In genomic region chr6:154996841-154997311, GRCh38 we compare ENCODE assay signal across 13 cellular contexts. TPM values are rescaled to one million over a fixed set of nuclear protein-coding genes. Genes with fewer than 3 reads are reported as not detected.
A peak's percentile ranks its signal among the peaks of the same experiment; 100 is the strongest.
DNase-seq lines count a peak whose midpoint lies in the region; ATAC-seq, FAIRE-seq and TF ChIP-seq lines count a peak whose summit lies in the region.
"Had no signal": no experiment of that assay in that cellular context is flagged by ENCODE, and none has a peak within 500 bp of the region (broad histone marks: within the 10 kb centered on the region; RNA-seq: fewer than 3 reads in every experiment).

No MANE protein-coding gene starts in this region.

- WGBS in HepG2 (ENCODE audit: low lambda C conversion rate): 62% methylated on average over 5 of the region's 5 CpGs
- 50 to 56% methylated on average over 5 of the region's 5 CpGs for WGBS in body of pancreas, 2 donors
- 77% methylated on average over 5 of the region's 5 CpGs for WGBS in prostate gland

- CTCF ChIA-PET in HEK293 (lab: Yijun Ruan, JAX) (interaction anchor here (0.5 to 1.3 kb wide), 4 partner anchors 50 to 181 kb away, joined by 3 read pairs; no protein-coding TSS in a partner anchor), HepG2 (lab: Yijun Ruan, JAX; ENCODE audit: low intra/inter-chr PET ratio, low total read pairs) (no interaction called here)

- no peak overlapping the region; the same call in 1 of the 2 replicates for H3K4me2 ChIP-seq in HepG2 (ENCODE audit: low read depth, low read length)

- TF ChIP-seq POLR2A in HepG2 (IDR thresholded peaks at IDR 0.05; ENCODE audit: insufficient read depth in 1 of 2, low read depth in 2 of 2, low read length in 2 of 2): no peak
- TF ChIP-seq POLR2A in body of pancreas (IDR thresholded peaks at IDR 0.05): no peak
- TF ChIP-seq POLR2A in prostate gland (IDR thresholded peaks at IDR 0.05): no peak

- BruUV-seq in HepG2 (replicated peaks; lab: Mats Ljungman, UMichigan): TSS peak; percentile 66

- H3K9ac ChIP-seq in HepG2 (ENCODE audit: insufficient read depth, low read depth, low read length): no peak overlapping the region

- POLR2A ChIA-PET in HEK293 (lab: Yijun Ruan, JAX) (interaction anchor here (0.6 to 1.6 kb wide), 4 partner anchors 15 to 175 kb away, joined by 3 to 4 read pairs (median 3); no protein-coding TSS in a partner anchor), HepG2 (lab: Yijun Ruan, JAX) (interaction anchor here (1.0 kb wide), 1 partner anchor 16 kb away, joined by 3 read pairs; no protein-coding TSS in a partner anchor)

- no peak for TF ChIP-seq RAD21 in HepG2 (CRISPR knock-in tag; IDR thresholded peaks at IDR 0.05)

- intact Hi-C loops in HepG2 (cut with micrococcal nuclease; ENCODE audit: unreplicated experiment) (no loop called here), body of pancreas (cut with DNase I) (no loop called here), prostate gland (cut with DNase I) (no loop called here)

- H3K27ac ChIP-seq in HEK293 (ENCODE audit: extremely low read depth, low read depth, low read length): no peak overlapping the region
- no peak overlapping the region for H3K27ac ChIP-seq in HepG2 (ENCODE audit: extremely low read length, insufficient read depth, low read length)
- H3K27ac ChIP-seq in body of pancreas: no peak overlapping the region
- H3K27ac ChIP-seq in prostate gland: no peak overlapping the region
- H3K27ac ChIP-seq: SJCRH30, uterus had no signal

- no peak overlapping the region for H2AFZ ChIP-seq in HepG2 (ENCODE audit: low read length)

- no peaks in the 10 kb centered on the region for H4K20me1 ChIP-seq in HepG2 (ENCODE audit: insufficient read depth, low read length)

- peaks cover 2 to 19% of the 10 kb centered on the region in 2 experiments; a peak in 3 of 5 replicates for H3K27me3 ChIP-seq in HepG2 (ENCODE audit: control insufficient read depth in 1 of 2, insufficient read depth in 2 of 2, low read length in 2 of 2)
- no peaks in the 10 kb centered on the region for H3K27me3 ChIP-seq in body of pancreas
- H3K27me3 ChIP-seq in prostate gland (replicated peaks; ENCODE audit: insufficient read depth): no peaks in the 10 kb centered on the region
- H3K27me3 ChIP-seq: SJCRH30, uterus had no signal

- TF ChIP-seq EP300 in HepG2 (IDR thresholded peaks at IDR 0.05; ENCODE audit: low read depth in 2 of 2, low read length in 2 of 2) (no peak), HepG2 (CRISPR knock-in tag; IDR thresholded peaks at IDR 0.05; ENCODE audit: borderline replicate concordance) (no peak)

- TF ChIP-seq CTCF in HEK293 (tag by site-specific recombination; IDR thresholded peaks at IDR 0.05): no peak
- TF ChIP-seq CTCF in HepG2 (CRISPR knock-in tag; IDR thresholded peaks at IDR 0.05): no peak
- TF ChIP-seq CTCF in body of pancreas (IDR thresholded peaks at IDR 0.05): no peak
- no peak for TF ChIP-seq CTCF in prostate gland (IDR thresholded peaks at IDR 0.05)

- H3K79me2 ChIP-seq in HepG2 (ENCODE audit: insufficient read depth, low read length): no peaks in the 10 kb centered on the region

- FAIRE-seq in HepG2 (lab: Jason Lieb, UNC): peak; percentile 4

- peak; percentile 16 for DNase-seq in Ammon's horn (ENCODE audit: low spot score)
- DNase-seq in astrocyte of the hippocampus (ENCODE audit: low read depth, low spot score): peak; percentile 35
- no peak for DNase-seq in HepG2 (ENCODE audit: low spot score)
- DNase-seq in iPS-NIHi11 (ENCODE audit: low spot score): no peak
- DNase-seq in body of pancreas: no peak
- DNase-seq in prostate gland (ENCODE audit: low spot score): no peak
- DNase-seq: activated CD4-positive, alpha-beta T cell treated with anti-CD3 and anti-CD28 coated beads for 48 hours; hippocampal formation; NCI-H510A treated with DMSO at 0.1 percent for 48 hours; SJCRH30; uterus had no signal

- ATAC-seq in HepG2 (no peak), HG03135 (IDR thresholded peaks at IDR 0.05; ENCODE audit: unreplicated experiment) (no peak), body of pancreas (no peak)

- H3K4me3 ChIP-seq in HEK293 (ENCODE audit: low read depth, low read length): no peak overlapping the region
- H3K4me3 ChIP-seq in HepG2 (replicated peaks in 1 of 3; ENCODE audit: insufficient read depth in 1 of 3, low read depth in 2 of 3, low read length in 3 of 3): no peak overlapping the region
- no peak overlapping the region for H3K4me3 ChIP-seq in body of pancreas
- no peak overlapping the region for H3K4me3 ChIP-seq in prostate gland

- H3K9me3 ChIP-seq in HEK293 (ENCODE audit: control insufficient read depth, insufficient read depth, low read depth, low read length) (no peaks in the 10 kb centered on the region), HepG2 (ENCODE audit: low read length) (no peaks in the 10 kb centered on the region), body of pancreas (no peaks in the 10 kb centered on the region), prostate gland (no peaks in the 10 kb centered on the region)
- H3K9me3 ChIP-seq: SJCRH30, uterus had no signal

- in situ Hi-C loops in HepG2 (cut with HindIII; ENCODE audit: extremely low pct_ligation_motif_present, low pct_unique_long_range_greater_than_20kb): no loop called here

- H3K36me3 ChIP-seq in HEK293 (ENCODE audit: control insufficient read depth in 2 of 2, insufficient read depth in 1 of 2, low read length in 2 of 2) (no peaks in the 10 kb centered on the region), HepG2 (replicated peaks in 1 of 2; ENCODE audit: control insufficient read depth in 1 of 2, insufficient read depth in 2 of 2, low read length in 2 of 2) (no peaks in the 10 kb centered on the region), body of pancreas (replicated peaks in 1 of 2; ENCODE audit: insufficient read depth in 1 of 2, low read depth in 2 of 2) (no peaks in the 10 kb centered on the region), prostate gland (no peaks in the 10 kb centered on the region)
- H3K36me3 ChIP-seq: SJCRH30, uterus had no signal

- H3K4me1 ChIP-seq in HEK293 (ENCODE audit: control insufficient read depth, insufficient read depth, low read length) (peaks cover 16% of the 10 kb centered on the region), HepG2 (ENCODE audit: insufficient read depth, low read length) (peaks cover 43% of the 10 kb centered on the region), body of pancreas (peaks cover 8% of the 10 kb centered on the region), prostate gland (replicated peaks) (no peaks in the 10 kb centered on the region)

TF ChIP-seq in HEK293, 187 proteins besides CTCF, POLR2A, EP300 and RAD21 (continues in another document):
- TF ChIP-seq ZNF488 (tag by site-specific recombination; IDR thresholded peaks at IDR 0.05) (no peak), SP7 (tag by site-specific recombination; IDR thresholded peaks at IDR 0.05) (no peak), ZNF140 (tag by site-specific recombination; IDR thresholded peaks at IDR 0.05) (no peak), ZNF830 (tag by site-specific recombination; IDR thresholded peaks at IDR 0.05; ENCODE audit: low read depth) (no peak)

TF ChIP-seq in HepG2, 621 proteins besides CTCF, POLR2A, EP300 and RAD21:
- TF ChIP-seq DR1 (CRISPR knock-in tag; IDR thresholded peaks at IDR 0.05) (no peak), TBL1XR1 (IDR thresholded peaks at IDR 0.05; ENCODE audit: borderline replicate concordance, low read length, partially characterized antibody) (no peak), ZBTB20 (CRISPR knock-in tag; IDR thresholded peaks at IDR 0.05; ENCODE audit: borderline replicate concordance, low read depth) (no peak), SMARCE1 (IDR thresholded peaks at IDR 0.05; ENCODE audit: borderline replicate concordance) (no peak), SOX5 (CRISPR knock-in tag; IDR thresholded peaks at IDR 0.05; ENCODE audit: borderline replicate concordance) (no peak), HOXA5 (CRISPR knock-in tag; IDR thresholded peaks at IDR 0.05) (no peak), MZF1 (CRISPR knock-in tag; IDR thresholded peaks at IDR 0.05; ENCODE audit: borderline replicate concordance) (no peak)

RNA-seq across cellular contexts. Expression of gene TIAM2, which starts 1.8 kb away (rescaled TPM):
- total RNA-seq in HepG2 (2016; rRNA removed; fragmentation: Illumina TruSeq; extraction: Trizol) (4.5 and 5.7 TPM in 2 replicates), body of pancreas (1 to 10 TPM; 3.1 to 6.6 TPM), prostate gland (10 to 100 TPM; 13.1 to 21.6 TPM)
- total RNA-seq in HepG2 (2016; cell fraction: cytosol; rRNA removed; fragmentation: Illumina TruSeq; extraction: Trizol; ENCODE audit: low read depth): 6.2 and 6.8 TPM in 2 replicates
- total RNA-seq in HepG2 (2016; cell fraction: insoluble cytoplasmic fraction; rRNA removed; fragmentation: Illumina TruSeq; extraction: Trizol): 4.2 and 4.7 TPM in 2 replicates
- 4.9 and 5.3 TPM in 2 replicates for total RNA-seq in HepG2 (2016; cell fraction: membrane; rRNA removed; fragmentation: Illumina TruSeq; extraction: Trizol)
- 10.7 and 12.4 TPM in 2 replicates for total RNA-seq in HepG2 (2016; cell fraction: nucleus; rRNA removed; fragmentation: Illumina TruSeq; extraction: Trizol)
- 4.1 and 4.4 TPM in 2 replicates for polyA plus RNA-seq in HepG2 (2011; rRNA removed)
- 1.4 and 3.0 TPM in 2 replicates for polyA plus RNA-seq in HepG2 (2011; cell fraction: cytosol; rRNA removed)
- 4.4 and 7.3 TPM in 2 replicates for polyA plus RNA-seq in HepG2 (2011; cell fraction: nucleus; rRNA removed)
- polyA plus RNA-seq in HepG2 (2012): 6.1 and 6.5 TPM in 2 replicates
- 0.99 and 1.1 TPM in 2 replicates for polyA plus RNA-seq in HepG2 (2016; cell fraction: cytosol; fragmentation: Illumina TruSeq; extraction: Trizol; ENCODE audit: low read depth)
- polyA plus RNA-seq in HepG2 (2016; cell fraction: insoluble cytoplasmic fraction; fragmentation: Illumina TruSeq; extraction: Trizol; ENCODE audit: low read depth): 4.5 and 6.0 TPM in 2 replicates
- 1.4 and 2.0 TPM in 2 replicates for polyA plus RNA-seq in HepG2 (2016; cell fraction: membrane; fragmentation: Illumina TruSeq; extraction: Trizol; ENCODE audit: low read depth)
- 11.0 and 12.4 TPM in 2 replicates for polyA plus RNA-seq in HepG2 (2016; cell fraction: nucleus; fragmentation: Illumina TruSeq; extraction: Trizol; ENCODE audit: insufficient read depth, low read depth)
- polyA minus RNA-seq in HepG2 (2011; rRNA and poly(A)+ RNA removed; ENCODE audit: low replicate concordance): 0.68 and 5.9 TPM in 2 replicates
- polyA minus RNA-seq in HepG2 (2011; cell fraction: cytosol; rRNA and poly(A)+ RNA removed): 3.0 and 4.9 TPM in 2 replicates
- polyA minus RNA-seq in HepG2 (2011; cell fraction: nucleus; rRNA and poly(A)+ RNA removed): 21.6 and 28.6 TPM in 2 replicates

Comparison
In these comparisons a context has a peak if more than half of its experiments do, and no peak if none do; other contexts are left out.
1. DNase-seq: peak in Ammon's horn (single experiment) and astrocyte of the hippocampus (single experiment); none in HepG2 (single experiment), iPS-NIHi11 (single experiment), body of pancreas (0 of 4) and prostate gland (single experiment).